In the genomic region with DNA sequence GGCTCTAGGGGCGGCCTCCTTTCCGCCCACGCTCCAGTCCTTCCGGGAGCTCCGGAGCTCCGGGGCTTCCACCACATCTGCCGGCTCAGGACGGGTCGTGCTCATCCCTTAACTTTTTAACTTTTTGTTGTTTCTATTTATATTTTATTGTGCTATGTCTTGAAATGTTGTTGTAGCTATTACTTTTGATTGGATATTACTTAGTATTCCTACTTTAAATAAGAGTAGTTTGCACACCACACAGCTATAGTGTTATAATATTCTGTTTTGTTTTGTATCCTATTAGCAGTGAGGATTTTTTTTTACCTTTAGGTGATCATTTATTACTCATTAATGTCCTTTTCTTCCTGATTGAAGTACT, we compare ENCODE assay signal across 8 cellular contexts.
DNase-seq lines count a peak whose midpoint lies in the region; ATAC-seq and TF ChIP-seq lines count a peak whose summit lies in the region.
"Not testable (repeated sequence)": the region's sequence is repeated elsewhere in the genome, so short reads cannot be mapped to it uniquely, and the experiment has no call there.

No MANE protein-coding gene starts in this region.

- DNase-seq in AG10803 (ENCODE audit: low read depth); H9; PC-9; coronary artery (ENCODE audit: low spot score); right atrium auricular region (ENCODE audit: low spot score); natural killer cell; stimulated activated effector memory CD8-positive, alpha-beta T cell treated with anti-CD3 and anti-CD28 coated beads, Interleukin-12 subunit alpha, Interleukin-12 subunit beta, amount 100 ng/mL, for 72 hours (ENCODE audit: low spot score in 2 of 2): not testable (repeated sequence)

- not testable (repeated sequence) for H2AK5ac ChIP-seq in H9 (ENCODE audit: insufficient read length, low read length)

- H3K27me3 Mint-ChIP-seq in H9 (ENCODE audit: low read depth) (peaks cover 87% of the 10 kb centered on the region), natural killer cell (ENCODE audit: low read depth in 2 of 2) (peaks cover 41 to 53% of the 10 kb centered on the region in 2 donors)
- peaks cover 44% of the 10 kb centered on the region for H3K27me3 Mint-ChIP-seq in activated T-helper 17 cell treated with anti-CD3 and anti-CD28 coated beads, Interleukin-2, amount 50 U/mL, for 72 hours

- CTCF ChIA-PET in PC-9 (lab: Charles Lee) = not testable (repeated sequence)

- not testable (repeated sequence) for H3F3A ChIP-seq in PC-9 (ENCODE audit: insufficient read depth, low read depth)

- not testable (repeated sequence) for H2AFZ ChIP-seq in H9 (ENCODE audit: low read length)
- peak overlapping the region; percentile 66 for H2AFZ ChIP-seq in PC-9

- not testable (repeated sequence) for H3K56ac ChIP-seq in H9 (ENCODE audit: insufficient read length, low read depth, low read length)

- POLR2A ChIA-PET in PC-9 (lab: Charles Lee; ENCODE audit: unreplicated experiment) = not testable (repeated sequence)

- peaks cover 28 to 31% of the 10 kb centered on the region in 2 experiments for H3K9me3 Mint-ChIP-seq in H9
- H3K9me3 Mint-ChIP-seq in activated T-helper 17 cell treated with anti-CD3 and anti-CD28 coated beads, Interleukin-2, amount 50 U/mL, for 72 hours; natural killer cell; stimulated activated effector memory CD8-positive, alpha-beta T cell treated with anti-CD3 and anti-CD28 coated beads, Interleukin-12 subunit alpha, Interleukin-12 subunit beta, amount 100 ng/mL, for 72 hours: not testable (repeated sequence)

- not testable (repeated sequence) for H3K4me1 ChIP-seq in H9 (ENCODE audit: insufficient read depth, low read length); PC-9 (replicated peaks; ENCODE audit: insufficient read depth)
- peaks cover 0 to 40% of the 10 kb centered on the region in 2 donors for H3K4me1 ChIP-seq in right atrium auricular region

- H3K36me3 ChIP-seq in PC-9 (ENCODE audit: low read depth); right atrium auricular region: not testable (repeated sequence)

- H3K27ac Mint-ChIP-seq in H9 = not testable (repeated sequence)
- H3K27ac Mint-ChIP-seq in activated T-helper 17 cell treated with anti-CD3 and anti-CD28 coated beads, Interleukin-2, amount 50 U/mL, for 72 hours = peak overlapping the region; percentile 2
- H3K27ac Mint-ChIP-seq in natural killer cell = peak overlapping the region; percentile 1 to 77
- H3K27ac Mint-ChIP-seq in stimulated activated effector memory CD8-positive, alpha-beta T cell treated with anti-CD3 and anti-CD28 coated beads, Interleukin-12 subunit alpha, Interleukin-12 subunit beta, amount 100 ng/mL, for 72 hours = peak overlapping the region; percentile 89

- H3K4ac ChIP-seq in H9 (ENCODE audit: low read depth, low read length) = not testable (repeated sequence)

- not testable (repeated sequence) for H2BK20ac ChIP-seq in H9 (ENCODE audit: low read depth, low read length, poor library complexity, severe bottlenecking)

- H4K5ac ChIP-seq in H9 (ENCODE audit: insufficient read length, low read depth, low read length) = not testable (repeated sequence)

- H3K23me2 ChIP-seq in H9 (ENCODE audit: insufficient read length, low read depth, low read length, poor library complexity, severe bottlenecking) = not testable (repeated sequence)

- not testable (repeated sequence) for H4K8ac ChIP-seq in H9 (replicated peaks; ENCODE audit: insufficient read length, low read depth, low read length)

- H3K9me2 ChIP-seq in PC-9 (ENCODE audit: insufficient read depth) = not testable (repeated sequence)

- not testable (repeated sequence) for H2BK120ac ChIP-seq in H9 (ENCODE audit: low read depth, low read length, poor library complexity, severe bottlenecking)

- H3K4me3 Mint-ChIP-seq in H9 (peak overlapping the region; percentile 75 to 80), natural killer cell (peak overlapping the region; percentile 65)
- peak overlapping the region; percentile 50 for H3K4me3 Mint-ChIP-seq in activated T-helper 17 cell treated with anti-CD3 and anti-CD28 coated beads, Interleukin-2, amount 50 U/mL, for 72 hours
- H3K4me3 Mint-ChIP-seq in stimulated activated effector memory CD8-positive, alpha-beta T cell treated with anti-CD3 and anti-CD28 coated beads, Interleukin-12 subunit alpha, Interleukin-12 subunit beta, amount 100 ng/mL, for 72 hours = peak overlapping the region; percentile 72

- not testable (repeated sequence) for H3K79me2 ChIP-seq in H9 (ENCODE audit: insufficient read depth, low read length); PC-9 (ENCODE audit: low read depth)

- H3K27ac ChIP-seq in H9 (ENCODE audit: insufficient read length, low read depth, low read length); PC-9: not testable (repeated sequence)
- H3K27ac ChIP-seq in coronary artery = peak overlapping the region; percentile 43 to 75
- peak overlapping the region; percentile 79 to 80 for H3K27ac ChIP-seq in right atrium auricular region

- H3K27me3 ChIP-seq in H9 (ENCODE audit: insufficient read depth, low read length) (peaks cover 53% of the 10 kb centered on the region), right atrium auricular region (peaks cover 17 to 28% of the 10 kb centered on the region in 2 donors)
- H3K27me3 ChIP-seq in PC-9 (ENCODE audit: insufficient read depth, low read depth) = not testable (repeated sequence)

- H3T11ph ChIP-seq in H9 (ENCODE audit: low read length) = not testable (repeated sequence)

- not testable (repeated sequence) for H3K9me3 ChIP-seq in H9 (ENCODE audit: control insufficient read depth, low read depth, low read length); PC-9 (ENCODE audit: insufficient read depth, low read depth); right atrium auricular region

- H4K91ac ChIP-seq in H9 (ENCODE audit: insufficient read length, low read depth, low read length) = not testable (repeated sequence)

- peak overlapping the region; percentile 51 for H3K4me2 ChIP-seq in H9 (ENCODE audit: insufficient read depth, insufficient read length, low read length)
- peak overlapping the region; percentile 78 for H3K4me2 ChIP-seq in PC-9

- not testable (repeated sequence) for ATAC-seq in activated T-helper 17 cell treated with anti-CD3 and anti-CD28 coated beads, Interleukin-2, amount 50 U/mL, for 72 hours (replicated peaks); natural killer cell; stimulated activated effector memory CD8-positive, alpha-beta T cell treated with anti-CD3 and anti-CD28 coated beads, Interleukin-12 subunit alpha, Interleukin-12 subunit beta, amount 100 ng/mL, for 72 hours

- H3K4me3 ChIP-seq in AG10803 (ENCODE audit: low read length) (peak overlapping the region; percentile 66), PC-9 (peak overlapping the region; percentile 60), coronary artery (peak overlapping the region; percentile 69), right atrium auricular region (peak overlapping the region; percentile 42 to 53)

- not testable (repeated sequence) for H2BK5ac ChIP-seq in H9 (ENCODE audit: insufficient read length, low read length)

- not testable (repeated sequence) for H3K9ac ChIP-seq in H9 (ENCODE audit: extremely low read depth, insufficient read length, low read length)

- H4K20me1 ChIP-seq in H9 (ENCODE audit: control insufficient read depth, insufficient read depth, insufficient read length); PC-9 (ENCODE audit: insufficient read depth): not testable (repeated sequence)

- H3K18ac ChIP-seq in H9 (ENCODE audit: insufficient read length, low read depth, low read length) = not testable (repeated sequence)

- no CpG with 5 or more reads among the region's 9 CpGs for WGBS in H9 (ENCODE audit: extremely low coverage, insufficient read length, low lambda C conversion rate)

- not testable (repeated sequence) for H3K36me3 Mint-ChIP-seq in H9 (ENCODE audit: insufficient read depth in 1 of 3, low read depth in 3 of 3); natural killer cell
- H3K36me3 Mint-ChIP-seq in activated T-helper 17 cell treated with anti-CD3 and anti-CD28 coated beads, Interleukin-2, amount 50 U/mL, for 72 hours (ENCODE audit: low read depth) = peaks cover 21% of the 10 kb centered on the region
- H3K36me3 Mint-ChIP-seq in stimulated activated effector memory CD8-positive, alpha-beta T cell treated with anti-CD3 and anti-CD28 coated beads, Interleukin-12 subunit alpha, Interleukin-12 subunit beta, amount 100 ng/mL, for 72 hours = peaks cover 41% of the 10 kb centered on the region

- H3K79me1 ChIP-seq in H9 (ENCODE audit: insufficient read depth, low read depth, low read length, poor library complexity, severe bottlenecking) = not testable (repeated sequence)

- H2BK15ac ChIP-seq in H9 (ENCODE audit: low read depth, low read length) = not testable (repeated sequence)

- intact Hi-C loops in PC-9 (cut with micrococcal nuclease; ENCODE audit: unreplicated experiment); natural killer cell (cut with micrococcal nuclease): not testable (repeated sequence)

- H3K4me1 Mint-ChIP-seq in H9 (peaks cover 28 to 30% of the 10 kb centered on the region in 2 experiments), natural killer cell (peaks cover 32 to 38% of the 10 kb centered on the region in 2 donors)
- H3K4me1 Mint-ChIP-seq in activated T-helper 17 cell treated with anti-CD3 and anti-CD28 coated beads, Interleukin-2, amount 50 U/mL, for 72 hours = peaks cover 25% of the 10 kb centered on the region
- peaks cover 38% of the 10 kb centered on the region for H3K4me1 Mint-ChIP-seq in stimulated activated effector memory CD8-positive, alpha-beta T cell treated with anti-CD3 and anti-CD28 coated beads, Interleukin-12 subunit alpha, Interleukin-12 subunit beta, amount 100 ng/mL, for 72 hours

- TF ChIP-seq CTCF in AG10803 (conservative IDR thresholded peaks at IDR 0.05; ENCODE audit: low read length); H9 (conservative IDR thresholded peaks at IDR 0.05); PC-9 (conservative IDR thresholded peaks at IDR 0.05); coronary artery (IDR thresholded peaks at IDR 0.05); right atrium auricular region (IDR thresholded peaks at IDR 0.05); natural killer cell (IDR thresholded peaks at IDR 0.05): not testable (repeated sequence)

- H2BK12ac ChIP-seq in H9 (ENCODE audit: insufficient read length, low read depth, low read length) = not testable (repeated sequence)

- not testable (repeated sequence) for H3K14ac ChIP-seq in H9 (ENCODE audit: insufficient read depth, low read length)

- BruUV-seq in PC-9 (replicated peaks; lab: Mats Ljungman, UMichigan) = not testable (repeated sequence)

- not testable (repeated sequence) for H3K23ac ChIP-seq in H9 (ENCODE audit: insufficient read length, low read depth, low read length)
